In genomic region chr10:92757720-92758119, GRCh38 we compare ENCODE assay signal across 8 cellular contexts.
DNase-seq lines count a peak whose midpoint lies in the region; ATAC-seq and TF ChIP-seq lines count a peak whose summit lies in the region.

No MANE protein-coding gene starts in this region.

- no peaks in the 10 kb centered on the region for H3K9me3 ChIP-seq in right atrium auricular region
- no peaks in the 10 kb centered on the region for H3K9me3 ChIP-seq in skeletal muscle tissue (ENCODE audit: control insufficient read depth in 3 of 3, low read length in 3 of 3)

- peak; percentile 15 for DNase-seq in GM12865 (ENCODE audit: low read depth)
- DNase-seq in RPMI8226, result peak; percentile 62
- no peak for DNase-seq in right atrium auricular region (ENCODE audit: low spot score)
- no peak for DNase-seq in GM03348 (ENCODE audit: low spot score)
- DNase-seq in NCI-H524 (lab: John Stamatoyannopoulos, UW), result no peak

- TF ChIP-seq CTCF in GM12865 (IDR thresholded peaks at IDR 0.05; ENCODE audit: insufficient read depth, low read depth, low read length, missing control alignments), result no peak
- no peak for TF ChIP-seq CTCF in right atrium auricular region (IDR thresholded peaks at IDR 0.05)

- H3K4me1 ChIP-seq in right atrium auricular region (peaks cover 0 to 23% of the 10 kb centered on the region in 2 donors), skeletal muscle tissue (ENCODE audit: control insufficient read depth in 3 of 3, insufficient read depth in 3 of 3, low read length in 3 of 3) (peaks cover 12 to 24% (median 20%) of the 10 kb centered on the region in 3 donors)

- ATAC-seq in GM18873 (IDR thresholded peaks at IDR 0.05; ENCODE audit: low FRiP score, unreplicated experiment) (no peak), GM21528 (IDR thresholded peaks at IDR 0.05; ENCODE audit: low FRiP score, unreplicated experiment) (no peak)

- no peaks in the 10 kb centered on the region for H3K36me3 ChIP-seq in right atrium auricular region
- no peaks in the 10 kb centered on the region for H3K36me3 ChIP-seq in skeletal muscle tissue (ENCODE audit: control insufficient read depth in 3 of 3, insufficient read depth in 3 of 3, low read length in 3 of 3)

- no peaks in the 10 kb centered on the region for H3K27me3 ChIP-seq in right atrium auricular region
- H3K27me3 ChIP-seq in skeletal muscle tissue (ENCODE audit: control insufficient read depth in 3 of 3, insufficient read depth in 3 of 3, low read length in 3 of 3), result no peaks in the 10 kb centered on the region

- H3K27ac ChIP-seq in right atrium auricular region (peak overlapping the region; percentile 75 to 84), skeletal muscle tissue (ENCODE audit: low read depth, low read length) (peak overlapping the region; percentile 66)

- H3K4me3 ChIP-seq in GM12865 (ENCODE audit: low read depth, low read length) (no peak overlapping the region), right atrium auricular region (no peak overlapping the region), skeletal muscle tissue (ENCODE audit: low read length in 3 of 3) (peak overlapping the region in 1 of 3 donors; percentile 14)

- peak overlapping the region in 2 of 3 donors; percentile 1 to 45 for H3K9ac ChIP-seq in skeletal muscle tissue (ENCODE audit: low read depth in 1 of 3, low read length in 3 of 3)

Comparison
In these comparisons a context has a peak if more than half of its experiments do, and no peak if none do; other contexts are left out.
1. DNase-seq: peak in GM12865 (single experiment) and RPMI8226 (single experiment); none in right atrium auricular region (single experiment), GM03348 (single experiment) and NCI-H524 (0 of 2).